ENCODE assay signal across 8 cellular contexts in the genomic region with DNA sequence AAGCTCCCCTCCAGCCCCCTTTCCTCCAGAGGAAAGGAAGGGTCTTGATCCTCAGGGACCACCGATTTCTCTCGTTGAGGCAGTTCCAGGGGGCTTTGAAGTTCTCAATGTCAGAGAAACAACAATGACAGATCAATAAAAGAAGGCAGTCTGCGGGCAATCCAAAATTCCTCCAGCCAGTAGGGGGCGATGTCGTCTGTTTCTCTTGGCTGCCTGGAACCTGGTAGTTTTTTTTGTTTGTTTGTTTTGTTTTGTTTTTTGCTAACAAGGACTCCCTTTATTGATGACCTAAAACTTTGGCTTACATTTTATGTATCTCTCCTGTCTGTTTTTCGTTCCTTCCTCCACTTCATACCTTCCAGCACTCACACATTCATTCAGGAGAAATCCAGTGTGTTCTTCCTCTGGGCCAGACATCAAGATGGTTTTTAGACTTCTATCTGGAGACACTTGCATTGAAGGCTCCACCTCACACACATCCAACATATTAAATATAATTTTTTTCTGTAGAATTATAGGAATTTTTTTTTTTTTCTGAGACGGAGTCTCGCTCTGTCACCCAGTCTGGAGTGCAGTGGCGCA.
DNase-seq lines count a peak whose midpoint lies in the region; ATAC-seq and TF ChIP-seq lines count a peak whose summit lies in the region.

No MANE protein-coding gene starts in this region.

- H3K27me3 ChIP-seq in foreskin keratinocyte, result peaks cover 61% of the 10 kb centered on the region

- TF ChIP-seq CTCF in GM10266 (IDR thresholded peaks at IDR 0.05; ENCODE audit: control insufficient read depth, insufficient read depth, low read depth, missing control alignments) (peak; percentile 79), foreskin keratinocyte (conservative IDR thresholded peaks at IDR 0.05) (peak; percentile 81)

- peak; percentile 58 for DNase-seq in GM10266 (ENCODE audit: extremely low spot score)
- peak; percentile 14 for DNase-seq in NCI-H69 (lab: John Stamatoyannopoulos, UW)
- DNase-seq in activated T-cell treated with anti-CD3 and anti-CD28 coated beads, Interleukin-2, amount 50 U/mL, for 1 hour, result peak; percentile 81
- DNase-seq in foreskin keratinocyte, result no peak
- DNase-seq in stimulated activated CD4-positive, alpha-beta T cell treated with anti-CD3 and anti-CD28 coated beads, Interleukin-15, amount 100 ng/mL, for 24 hours, result peak; percentile 79
- DNase-seq in NCI-H1092 treated with DMSO at 0.1 percent for 48 hours (lab: John Stamatoyannopoulos, UW), result no peak
- DNase-seq in NCI-H1048 (lab: John Stamatoyannopoulos, UW), result no peak

- no peaks in the 10 kb centered on the region for H3K4me1 ChIP-seq in foreskin keratinocyte

- ATAC-seq in foreskin keratinocyte, result no peak
- ATAC-seq in HG02759 (IDR thresholded peaks at IDR 0.05; ENCODE audit: unreplicated experiment), result no peak

- no peak overlapping the region for H3K27ac ChIP-seq in foreskin keratinocyte

Comparison
In these comparisons a context has a peak if more than half of its experiments do, and no peak if none do; other contexts are left out.
1. DNase-seq: peak in GM10266 (single experiment), NCI-H69 (single experiment), activated T-cell treated with anti-CD3 and anti-CD28 coated beads, Interleukin-2, amount 50 U/mL, for 1 hour (single experiment) and stimulated activated CD4-positive, alpha-beta T cell treated with anti-CD3 and anti-CD28 coated beads, Interleukin-15, amount 100 ng/mL, for 24 hours (single experiment); none in foreskin keratinocyte (0 of 2), NCI-H1092 treated with DMSO at 0.1 percent for 48 hours (single experiment) and NCI-H1048 (single experiment).